Comparison of ENCODE assay signal across 8 cellular contexts in the genomic region with DNA sequence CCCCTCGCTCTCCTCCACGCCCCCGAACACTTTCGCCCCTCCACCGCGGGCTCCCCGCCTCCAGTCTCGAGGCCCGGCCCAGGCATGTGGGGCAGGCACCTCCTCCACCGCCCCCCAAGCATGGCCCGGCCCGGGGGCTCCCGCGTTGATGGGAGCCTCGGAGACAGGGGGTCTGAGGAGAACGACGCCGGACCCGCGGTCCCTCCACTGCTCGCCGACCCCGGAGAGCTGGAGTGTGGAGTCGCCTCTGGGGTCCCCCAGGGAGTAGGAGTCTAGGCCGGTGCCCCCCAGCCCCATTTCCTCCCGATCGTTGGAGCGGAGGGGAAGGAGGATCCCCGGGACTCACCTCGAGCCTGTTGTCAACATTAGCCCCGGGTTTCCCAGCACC. TPM values are rescaled to one million over a fixed set of nuclear protein-coding genes. Genes with fewer than 3 reads are reported as not detected.
A peak's percentile ranks its signal among the peaks of the same experiment; 100 is the strongest.
DNase-seq lines count a peak whose midpoint lies in the region; ATAC-seq and TF ChIP-seq lines count a peak whose summit lies in the region.

No MANE protein-coding gene starts in this region.

- H3K36me3 ChIP-seq in HEK293 (ENCODE audit: control insufficient read depth in 2 of 2, insufficient read depth in 1 of 2, low read length in 2 of 2): no peaks in the 10 kb centered on the region; a peak in 1 of 3 replicates
- H3K36me3 ChIP-seq in adrenal gland (replicated peaks in 1 of 2): no peaks in the 10 kb centered on the region
- no peaks in the 10 kb centered on the region for H3K36me3 ChIP-seq in iPS-20b (ENCODE audit: insufficient read depth, low read depth, low read length)

- 1 to 9% (median 1%) methylated on average over 4 to 31 of the region's 31 CpGs; no CpG with 5 or more reads in 1 of the 4 donors for WGBS in adrenal gland, 4 donors

- no peaks in the 10 kb centered on the region for H3K9me3 ChIP-seq in HEK293 (ENCODE audit: control insufficient read depth, insufficient read depth, low read depth, low read length)
- no peaks in the 10 kb centered on the region for H3K9me3 ChIP-seq in adrenal gland (replicated peaks in 1 of 3)
- H3K9me3 ChIP-seq in iPS-20b (ENCODE audit: insufficient read depth, low read depth, low read length): no peaks in the 10 kb centered on the region

- H3K4me1 ChIP-seq in HEK293 (ENCODE audit: control insufficient read depth, insufficient read depth, low read length): peaks cover 10% of the 10 kb centered on the region
- peaks cover 0 to 19% of the 10 kb centered on the region in 2 donors for H3K4me1 ChIP-seq in adrenal gland (replicated peaks in 1 of 2)
- H3K4me1 ChIP-seq in iPS-20b (ENCODE audit: insufficient read depth, low read length): peaks cover 3% of the 10 kb centered on the region; the same call in 1 of the 2 replicates

- TF ChIP-seq CTCF in HEK293 (tag by site-specific recombination; IDR thresholded peaks at IDR 0.05) (no peak), adrenal gland (IDR thresholded peaks at IDR 0.05) (no peak)

- H3K4me3 ChIP-seq in HEK293 (ENCODE audit: low read depth, low read length) (peak overlapping the region; percentile 87), adrenal gland (peak overlapping the region; percentile 66 to 100 (median 86)), iPS-20b (ENCODE audit: low read length) (peak overlapping the region; percentile 74)

- H3K9ac ChIP-seq in iPS-20b (ENCODE audit: low read depth, low read length): peak overlapping the region; percentile 98

- peak; percentile 31 for DNase-seq in EL
- peak; percentile 38 for DNase-seq in RPMI8226
- peak in 3 of 7 donors; percentile 27 to 53 (median 46) for DNase-seq in adrenal gland
- peak; percentile 12 to 32 (median 16) for DNase-seq in stimulated activated CD4-positive, alpha-beta T cell treated with anti-CD3 and anti-CD28 coated beads, Interleukin-1b, Interleukin-23, amount 100 ng/mL, for 24 hours (ENCODE audit: low read depth in 4 of 4, low spot score in 1 of 4)
- DNase-seq in D341Med (ENCODE audit: low spot score): no peak

- intact Hi-C loops in adrenal gland (cut with DNase I): no loop called here

- TF ChIP-seq POLR2A in adrenal gland (IDR thresholded peaks at IDR 0.05): no peak

- H3K27me3 ChIP-seq in adrenal gland (no peaks in the 10 kb centered on the region), iPS-20b (ENCODE audit: insufficient read depth, low read length) (no peaks in the 10 kb centered on the region)

- CTCF ChIA-PET in HEK293 (lab: Yijun Ruan, JAX): interaction anchor here (0.7 to 1.7 kb wide), 3 partner anchors 27 to 1950 kb away, joined by 5 to 6 read pairs (median 6); no protein-coding TSS in a partner anchor

- no peak for ATAC-seq in HG03520 (IDR thresholded peaks at IDR 0.05; ENCODE audit: unreplicated experiment)

- POLR2A ChIA-PET in HEK293 (lab: Yijun Ruan, JAX): interaction anchor here (0.6 to 2.9 kb wide), 16 partner anchors 9 to 153 kb away, joined by 3 to 40 read pairs (median 4); a partner anchor contains a TSS

- peak overlapping the region; percentile 100 for H3K27ac ChIP-seq in HEK293 (ENCODE audit: extremely low read depth, low read depth, low read length)
- H3K27ac ChIP-seq in adrenal gland: peak overlapping the region; percentile 66 to 99 (median 96)
- H3K27ac ChIP-seq in iPS-20b (ENCODE audit: low read length): peak overlapping the region; percentile 69

TF ChIP-seq in HEK293, 187 proteins besides CTCF, POLR2A, EP300 and RAD21 (continues in another document):
- TF ChIP-seq ZNF48 (tag by site-specific recombination; IDR thresholded peaks at IDR 0.05): no peak
- TF ChIP-seq ZNF548 (tag by site-specific recombination; IDR thresholded peaks at IDR 0.05): no peak
- TF ChIP-seq SP2 (tag by site-specific recombination; IDR thresholded peaks at IDR 0.05): peak; percentile 54; the same call in 1 of the 2 replicates
- TF ChIP-seq ZXDB (tag by site-specific recombination; IDR thresholded peaks at IDR 0.05): no peak
- TF ChIP-seq ZNF184 (tag by site-specific recombination; IDR thresholded peaks at IDR 0.05): no peak
- TF ChIP-seq ZFP3 (tag by site-specific recombination; IDR thresholded peaks at IDR 0.05; ENCODE audit: low read depth): no peak
- TF ChIP-seq ZNF707 (tag by site-specific recombination; IDR thresholded peaks at IDR 0.05): no peak
- TF ChIP-seq, protein P1, sequence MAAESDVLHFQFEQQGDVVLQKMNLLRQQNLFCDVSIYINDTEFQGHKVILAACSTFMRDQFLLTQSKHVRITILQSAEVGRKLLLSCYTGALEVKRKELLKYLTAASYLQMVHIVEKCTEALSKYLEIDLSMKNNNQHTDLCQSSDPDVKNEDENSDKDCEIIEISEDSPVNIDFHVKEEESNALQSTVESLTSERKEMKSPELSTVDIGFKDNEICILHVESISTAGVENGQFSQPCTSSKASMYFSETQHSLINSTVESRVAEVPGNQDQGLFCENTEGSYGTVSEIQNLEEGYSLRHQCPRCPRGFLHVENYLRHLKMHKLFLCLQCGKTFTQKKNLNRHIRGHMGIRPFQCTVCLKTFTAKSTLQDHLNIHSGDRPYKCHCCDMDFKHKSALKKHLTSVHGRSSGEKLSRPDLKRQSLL (tag by site-specific recombination; IDR thresholded peaks at IDR 0.05): peak; percentile 64; the same call in 1 of the 2 replicates
- TF ChIP-seq ZNF623 (tag by site-specific recombination; IDR thresholded peaks at IDR 0.05): no peak
- no peak for TF ChIP-seq ZNF785 (tag by site-specific recombination; IDR thresholded peaks at IDR 0.05)
- TF ChIP-seq GLI4 (tag by site-specific recombination; IDR thresholded peaks at IDR 0.05): 0 out of 2 replicates have a peak, but pooled peaks have one; percentile 8
- TF ChIP-seq, protein P2, sequence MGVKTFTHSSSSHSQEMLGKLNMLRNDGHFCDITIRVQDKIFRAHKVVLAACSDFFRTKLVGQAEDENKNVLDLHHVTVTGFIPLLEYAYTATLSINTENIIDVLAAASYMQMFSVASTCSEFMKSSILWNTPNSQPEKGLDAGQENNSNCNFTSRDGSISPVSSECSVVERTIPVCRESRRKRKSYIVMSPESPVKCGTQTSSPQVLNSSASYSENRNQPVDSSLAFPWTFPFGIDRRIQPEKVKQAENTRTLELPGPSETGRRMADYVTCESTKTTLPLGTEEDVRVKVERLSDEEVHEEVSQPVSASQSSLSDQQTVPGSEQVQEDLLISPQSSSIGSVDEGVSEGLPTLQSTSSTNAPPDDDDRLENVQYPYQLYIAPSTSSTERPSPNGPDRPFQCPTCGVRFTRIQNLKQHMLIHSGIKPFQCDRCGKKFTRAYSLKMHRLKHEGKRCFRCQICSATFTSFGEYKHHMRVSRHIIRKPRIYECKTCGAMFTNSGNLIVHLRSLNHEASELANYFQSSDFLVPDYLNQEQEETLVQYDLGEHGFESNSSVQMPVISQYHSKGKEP (tag by site-specific recombination; IDR thresholded peaks at IDR 0.05): no peak
- no peak for TF ChIP-seq ZNF292 (tag by site-specific recombination; IDR thresholded peaks at IDR 0.05; ENCODE audit: borderline replicate concordance, low read depth)
- TF ChIP-seq, protein P3, sequence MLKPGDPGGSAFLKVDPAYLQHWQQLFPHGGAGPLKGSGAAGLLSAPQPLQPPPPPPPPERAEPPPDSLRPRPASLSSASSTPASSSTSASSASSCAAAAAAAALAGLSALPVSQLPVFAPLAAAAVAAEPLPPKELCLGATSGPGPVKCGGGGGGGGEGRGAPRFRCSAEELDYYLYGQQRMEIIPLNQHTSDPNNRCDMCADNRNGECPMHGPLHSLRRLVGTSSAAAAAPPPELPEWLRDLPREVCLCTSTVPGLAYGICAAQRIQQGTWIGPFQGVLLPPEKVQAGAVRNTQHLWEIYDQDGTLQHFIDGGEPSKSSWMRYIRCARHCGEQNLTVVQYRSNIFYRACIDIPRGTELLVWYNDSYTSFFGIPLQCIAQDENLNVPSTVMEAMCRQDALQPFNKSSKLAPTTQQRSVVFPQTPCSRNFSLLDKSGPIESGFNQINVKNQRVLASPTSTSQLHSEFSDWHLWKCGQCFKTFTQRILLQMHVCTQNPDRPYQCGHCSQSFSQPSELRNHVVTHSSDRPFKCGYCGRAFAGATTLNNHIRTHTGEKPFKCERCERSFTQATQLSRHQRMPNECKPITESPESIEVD (tag by site-specific recombination; IDR thresholded peaks at IDR 0.05): no peak
- TF ChIP-seq ZNF133 (tag by site-specific recombination; IDR thresholded peaks at IDR 0.05): no peak
- TF ChIP-seq, protein P4, sequence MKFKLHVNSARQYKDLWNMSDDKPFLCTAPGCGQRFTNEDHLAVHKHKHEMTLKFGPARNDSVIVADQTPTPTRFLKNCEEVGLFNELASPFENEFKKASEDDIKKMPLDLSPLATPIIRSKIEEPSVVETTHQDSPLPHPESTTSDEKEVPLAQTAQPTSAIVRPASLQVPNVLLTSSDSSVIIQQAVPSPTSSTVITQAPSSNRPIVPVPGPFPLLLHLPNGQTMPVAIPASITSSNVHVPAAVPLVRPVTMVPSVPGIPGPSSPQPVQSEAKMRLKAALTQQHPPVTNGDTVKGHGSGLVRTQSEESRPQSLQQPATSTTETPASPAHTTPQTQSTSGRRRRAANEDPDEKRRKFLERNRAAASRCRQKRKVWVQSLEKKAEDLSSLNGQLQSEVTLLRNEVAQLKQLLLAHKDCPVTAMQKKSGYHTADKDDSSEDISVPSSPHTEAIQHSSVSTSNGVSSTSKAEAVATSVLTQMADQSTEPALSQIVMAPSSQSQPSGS (tag by site-specific recombination; IDR thresholded peaks at IDR 0.05; ENCODE audit: low read depth): no peak
- no peak for TF ChIP-seq ZNF629 (tag by site-specific recombination; IDR thresholded peaks at IDR 0.05)
- TF ChIP-seq WT1 (tag by site-specific recombination; IDR thresholded peaks at IDR 0.05): no peak
- TF ChIP-seq GLIS2 (tag by site-specific recombination; IDR thresholded peaks at IDR 0.05): peak; percentile 99
- no peak; the same call in 1 of the 2 replicates for TF ChIP-seq ZNF2 (tag by site-specific recombination; IDR thresholded peaks at IDR 0.05)
- TF ChIP-seq, protein P5, sequence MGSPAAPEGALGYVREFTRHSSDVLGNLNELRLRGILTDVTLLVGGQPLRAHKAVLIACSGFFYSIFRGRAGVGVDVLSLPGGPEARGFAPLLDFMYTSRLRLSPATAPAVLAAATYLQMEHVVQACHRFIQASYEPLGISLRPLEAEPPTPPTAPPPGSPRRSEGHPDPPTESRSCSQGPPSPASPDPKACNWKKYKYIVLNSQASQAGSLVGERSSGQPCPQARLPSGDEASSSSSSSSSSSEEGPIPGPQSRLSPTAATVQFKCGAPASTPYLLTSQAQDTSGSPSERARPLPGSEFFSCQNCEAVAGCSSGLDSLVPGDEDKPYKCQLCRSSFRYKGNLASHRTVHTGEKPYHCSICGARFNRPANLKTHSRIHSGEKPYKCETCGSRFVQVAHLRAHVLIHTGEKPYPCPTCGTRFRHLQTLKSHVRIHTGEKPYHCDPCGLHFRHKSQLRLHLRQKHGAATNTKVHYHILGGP (tag by site-specific recombination; IDR thresholded peaks at IDR 0.05): no peak

RNA-seq across cellular contexts. Expression of a gene that starts 0.2 kb away (rescaled TPM):
- total RNA-seq in adrenal gland: 10 to 100 TPM in 5 of 8 donors, 1 to 10 TPM in 3; 6.9 to 14.6 (median 11.2) TPM
- 10 to 100 TPM in 2 of 3 donors, 1 to 10 TPM in 1; 5.1 to 24.3 (median 13.2) TPM for polyA plus RNA-seq in adrenal gland

RNA-seq across cellular contexts. Expression of a gene that starts 26.4 kb away (rescaled TPM):
- 10 to 100 TPM; 21.9 to 44.8 (median 26.5) TPM for total RNA-seq in adrenal gland
- 10 to 100 TPM in 1 of 3 donors, 1 to 10 TPM in 2; 8.0 to 17.1 (median 9.1) TPM for polyA plus RNA-seq in adrenal gland
